19 cellular contexts compared by ENCODE assay signal in the genomic region with DNA sequence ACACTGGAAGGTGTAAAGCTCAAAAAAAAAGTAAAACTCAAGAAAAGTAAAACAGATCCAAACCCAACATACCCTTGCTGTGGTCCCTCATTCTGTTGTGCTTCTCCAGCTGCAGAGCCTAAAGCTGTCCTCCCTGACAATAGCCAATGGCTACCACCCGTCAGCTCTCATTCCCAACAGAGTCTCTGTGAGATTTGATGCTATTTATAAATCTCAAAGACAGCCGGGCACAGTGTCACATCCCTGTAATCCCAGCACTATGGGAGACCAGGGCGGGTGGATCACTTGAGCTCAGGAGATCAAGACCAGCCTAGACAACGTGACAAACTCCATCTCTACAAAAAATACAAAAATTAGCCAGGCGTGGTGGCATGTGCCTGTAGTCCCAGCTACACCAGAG.
DNase-seq lines count a peak whose midpoint lies in the region; ATAC-seq and TF ChIP-seq lines count a peak whose summit lies in the region.
"Had no signal": no experiment of that assay in that cellular context is flagged by ENCODE, and none has a peak within 500 bp of the region (broad histone marks: within the 10 kb centered on the region; RNA-seq: fewer than 3 reads in every experiment).

No MANE protein-coding gene starts in this region.

- ATAC-seq in heart left ventricle, result peak; percentile 69 to 84 (median 72)
- ATAC-seq: CD8-positive, alpha-beta T cell; HCT116 had no signal

- H3K27ac Mint-ChIP-seq in nephron progenitor cell, result peak overlapping the region; percentile 36
- H3K27ac Mint-ChIP-seq: B cell; CD8-positive, alpha-beta T cell had no signal

- H3K27me3 ChIP-seq in heart left ventricle (no peaks in the 10 kb centered on the region), esophagus muscularis mucosa (no peaks in the 10 kb centered on the region)

- intact Hi-C loops in heart left ventricle (cut with DNase I), result no loop called here
- intact Hi-C loops in cardiac septum (cut with DNase I), result no loop called here
- intact Hi-C loops in esophagus muscularis mucosa (cut with DNase I), result no loop called here

- H3K27ac ChIP-seq in heart left ventricle (peak overlapping the region in 3 of 12 donors; percentile 8 to 36 (median 14)), esophagus muscularis mucosa (replicated peaks in 1 of 4) (no peak overlapping the region)
- H3K27ac ChIP-seq: GM23248 had no signal

- H3K4me3 Mint-ChIP-seq in nephron progenitor cell, result no peak overlapping the region
- H3K4me3 Mint-ChIP-seq: B cell; CD8-positive, alpha-beta T cell had no signal

- no peak for TF ChIP-seq CTCF in heart left ventricle (IDR thresholded peaks at IDR 0.05)
- TF ChIP-seq CTCF in esophagus muscularis mucosa (IDR thresholded peaks at IDR 0.05), result no peak
- TF ChIP-seq CTCF in nephron progenitor cell (IDR thresholded peaks at IDR 0.05), result no peak

- peaks cover 0 to 16% (median 2%) of the 10 kb centered on the region in 12 donors for H3K4me1 ChIP-seq in heart left ventricle
- H3K4me1 ChIP-seq in esophagus muscularis mucosa, result peaks cover 0 to 5% (median 4%) of the 10 kb centered on the region in 4 donors

- DNase-seq in heart left ventricle (peak in 1 of 5 donors; percentile 40), cardiac septum (ENCODE audit: low spot score) (no peak), esophagus muscularis mucosa (ENCODE audit: extremely low spot score) (peak; percentile 70), nephron progenitor cell (no peak), OCI-M1 (lab: John Stamatoyannopoulos, UW) (no peak), iPS-NIHi11 (ENCODE audit: low spot score) (no peak), NCI-H345 treated with DMSO at 0.1 percent for 48 hours (lab: John Stamatoyannopoulos, UW; ENCODE audit: unreplicated experiment) (no peak)
- no peak for DNase-seq in stimulated activated CD4-positive, alpha-beta T cell treated with anti-CD3 and anti-CD28 coated beads, Interleukin-2, amount 100 ng/mL, for 24 hours
- DNase-seq: CD8-positive, alpha-beta T cell; DND-41; GDM1; GM23248; IMR-90; NCI-H1436; NCI-H2081; NCI-H2227 treated with DMSO at 0.1 percent for 48 hours; NCI-H526 had no signal

- peaks cover 2% of the 10 kb centered on the region for H3K27me3 Mint-ChIP-seq in nephron progenitor cell (ENCODE audit: low read depth, poor library complexity)
- H3K27me3 Mint-ChIP-seq: B cell had no signal

- no peak for TF ChIP-seq EP300 in esophagus muscularis mucosa (IDR thresholded peaks at IDR 0.05)

- 51 to 68% (median 54%) methylated on average over 4 to 5 of the region's 5 CpGs for WGBS in heart left ventricle, 4 donors
- 89% methylated on average over 5 of the region's 5 CpGs for WGBS in esophagus muscularis mucosa

- peaks cover 0 to 49% (median 30%) of the 10 kb centered on the region in 9 donors for H3K36me3 ChIP-seq in heart left ventricle
- peaks cover 0 to 46% (median 37%) of the 10 kb centered on the region in 4 donors for H3K36me3 ChIP-seq in esophagus muscularis mucosa

- TF ChIP-seq POLR2A in heart left ventricle (IDR thresholded peaks at IDR 0.05) (no peak), esophagus muscularis mucosa (IDR thresholded peaks at IDR 0.05; ENCODE audit: low read depth) (no peak)

- H3K4me3 ChIP-seq in heart left ventricle (no peak overlapping the region), esophagus muscularis mucosa (no peak overlapping the region)
- H3K4me3 ChIP-seq: GM23248 had no signal

- H3K9me3 Mint-ChIP-seq in nephron progenitor cell, result no peaks in the 10 kb centered on the region
- H3K9me3 Mint-ChIP-seq: CD8-positive, alpha-beta T cell had no signal

- peaks cover 73% of the 10 kb centered on the region for H3K36me3 Mint-ChIP-seq in nephron progenitor cell (ENCODE audit: low read depth)

- peaks cover 50% of the 10 kb centered on the region for H3K4me1 Mint-ChIP-seq in nephron progenitor cell
- H3K4me1 Mint-ChIP-seq: B cell had no signal

- H3K9me3 ChIP-seq in heart left ventricle (no peaks in the 10 kb centered on the region), esophagus muscularis mucosa (no peaks in the 10 kb centered on the region)
